In the genomic region with DNA sequence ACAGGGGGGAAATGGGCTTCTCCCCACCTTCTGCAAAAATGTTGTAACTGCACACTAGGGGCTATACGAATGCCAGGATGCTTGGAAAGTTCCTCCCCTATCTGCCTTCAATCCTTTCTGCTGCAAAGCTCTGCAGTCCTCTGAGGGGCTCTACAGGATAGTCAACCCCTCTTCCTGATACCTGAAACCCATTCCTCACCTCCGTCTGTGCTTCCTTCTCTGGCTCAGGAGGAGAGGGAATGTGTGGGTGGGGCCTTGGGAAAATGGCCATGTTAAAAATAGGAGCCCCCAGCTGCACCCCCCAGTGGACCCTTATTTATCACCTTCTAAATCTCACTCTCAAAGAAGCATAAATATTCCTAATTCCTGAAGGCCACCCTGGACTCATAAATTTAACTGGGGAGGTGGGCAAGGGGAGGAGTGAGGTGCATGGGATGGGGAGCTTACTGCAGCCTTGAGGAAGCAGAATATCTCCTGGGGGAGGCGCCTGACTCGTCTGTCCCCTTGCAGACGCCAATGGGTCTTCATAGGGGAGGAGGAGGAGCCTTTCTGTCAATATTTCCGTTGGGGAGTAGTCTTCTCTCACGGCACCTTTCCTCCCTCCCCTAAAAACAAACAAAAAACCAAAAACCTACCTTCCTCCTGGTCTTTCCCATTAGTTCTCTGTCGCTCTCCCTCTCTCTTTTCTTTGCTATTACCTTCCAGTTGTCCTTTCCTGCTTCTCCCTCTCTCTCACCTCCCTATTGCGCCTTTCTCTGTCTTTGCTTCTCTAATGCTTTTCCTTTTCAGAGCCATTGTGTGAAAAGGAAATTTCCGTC, we compare ENCODE assay signal across 8 cellular contexts. TPM values are rescaled to one million over a fixed set of nuclear protein-coding genes. Genes with fewer than 3 reads are reported as not detected.
DNase-seq lines count a peak whose midpoint lies in the region; ATAC-seq and TF ChIP-seq lines count a peak whose summit lies in the region.

No MANE protein-coding gene starts in this region.

- TF ChIP-seq CTCF in fibroblast of the aortic adventitia (IDR thresholded peaks at IDR 0.05; ENCODE audit: insufficient read depth, low read length) (no peak), spleen (IDR thresholded peaks at IDR 0.05 in 8 of 11, conservative IDR thresholded peaks at IDR 0.05 in 3 of 11) (no peak)

- WGBS in spleen, 5 donors, result 19 to 31% (median 20%) methylated on average over 10 of the region's 10 CpGs

- H3K27me3 ChIP-seq in spleen (replicated peaks in 1 of 7), result no peaks in the 10 kb centered on the region

- H3K4me3 ChIP-seq in fibroblast of the aortic adventitia (ENCODE audit: low read depth, low read length) (peak overlapping the region; percentile 76), spleen (peak overlapping the region; percentile 50 to 74 (median 60))

- peaks cover 7 to 56% (median 27%) of the 10 kb centered on the region in 6 donors for H3K4me1 ChIP-seq in spleen

- H3K9me3 ChIP-seq in spleen, result no peaks in the 10 kb centered on the region

- TF ChIP-seq POLR2A in spleen (IDR thresholded peaks at IDR 0.05), result no peak

- H3K4me3 Mint-ChIP-seq in activated CD8-positive, alpha-beta T cell treated with anti-CD3 and anti-CD28 coated beads, Interleukin-2, amount 10 ng/mL, durations not matched to agents 7 days and 5 days, result no peak overlapping the region

- no peaks in the 10 kb centered on the region for H3K36me3 Mint-ChIP-seq in activated CD8-positive, alpha-beta T cell treated with anti-CD3 and anti-CD28 coated beads, Interleukin-2, amount 10 ng/mL, durations not matched to agents 7 days and 5 days (ENCODE audit: low read depth)

- H3K27ac ChIP-seq in spleen, result peak overlapping the region; percentile 66 to 89 (median 86)

- DNase-seq in NCI-H2107 treated with DMSO at 0.1 percent for 48 hours (lab: John Stamatoyannopoulos, UW; ENCODE audit: unreplicated experiment) (peak; percentile 63), NCI-H2107 (lab: John Stamatoyannopoulos, UW) (no peak), NCI-H146 treated with DMSO at 0.1 percent for 48 hours (lab: John Stamatoyannopoulos, UW; ENCODE audit: unreplicated experiment) (peak; percentile 72), fibroblast of the aortic adventitia (ENCODE audit: low read depth) (no peak), spleen (no peak)
- DNase-seq in activated CD8-positive, alpha-beta T cell treated with anti-CD3 and anti-CD28 coated beads, Interleukin-2, amount 10 ng/mL, durations not matched to agents 7 days and 5 days, result peak; percentile 77

- H3K27me3 Mint-ChIP-seq in activated CD8-positive, alpha-beta T cell treated with anti-CD3 and anti-CD28 coated beads, Interleukin-2, amount 10 ng/mL, durations not matched to agents 7 days and 5 days (ENCODE audit: low read depth), result no peaks in the 10 kb centered on the region

- CTCF ChIA-PET in activated CD8-positive, alpha-beta T cell treated with anti-CD3 and anti-CD28 coated beads, Interleukin-2, amount 10 ng/mL, durations not matched to agents 7 days and 5 days (lab: Charles Lee), result interaction anchor here (1.1 to 6.4 kb wide), 12 partner anchors 10 to 143 kb away, joined by 3 to 96 read pairs (median 14); a partner anchor contains a TSS

- ATAC-seq in activated CD8-positive, alpha-beta T cell treated with anti-CD3 and anti-CD28 coated beads, Interleukin-2, amount 10 ng/mL, durations not matched to agents 7 days and 5 days, result peak; percentile 53
- ATAC-seq in HG03457 (IDR thresholded peaks at IDR 0.05; ENCODE audit: unreplicated experiment), result no peak
- ATAC-seq in GM18909 (IDR thresholded peaks at IDR 0.05; ENCODE audit: poor library complexity, unreplicated experiment), result no peak

- peaks cover 0 to 21% (median 0%) of the 10 kb centered on the region in 6 donors for H3K36me3 ChIP-seq in spleen

- peaks cover 19% of the 10 kb centered on the region for H3K4me1 Mint-ChIP-seq in activated CD8-positive, alpha-beta T cell treated with anti-CD3 and anti-CD28 coated beads, Interleukin-2, amount 10 ng/mL, durations not matched to agents 7 days and 5 days (ENCODE audit: low read depth)

- no peak overlapping the region for H3K27ac Mint-ChIP-seq in activated CD8-positive, alpha-beta T cell treated with anti-CD3 and anti-CD28 coated beads, Interleukin-2, amount 10 ng/mL, durations not matched to agents 7 days and 5 days

- no peaks in the 10 kb centered on the region for H3K9me3 Mint-ChIP-seq in activated CD8-positive, alpha-beta T cell treated with anti-CD3 and anti-CD28 coated beads, Interleukin-2, amount 10 ng/mL, durations not matched to agents 7 days and 5 days (ENCODE audit: insufficient read depth)

- POLR2A ChIA-PET in activated CD8-positive, alpha-beta T cell treated with anti-CD3 and anti-CD28 coated beads, Interleukin-2, amount 10 ng/mL, durations not matched to agents 7 days and 5 days (lab: Charles Lee), result interaction anchor here (0.7 to 4.3 kb wide), 9 partner anchors 17 to 99 kb away, joined by 3 to 40 read pairs (median 5); a partner anchor contains a TSS

- intact Hi-C loops in spleen (cut with DNase I; ENCODE audit: low total_unique reads), result no loop called here

RNA-seq across cellular contexts. Expression of a gene that starts 6.3 kb away (rescaled TPM):
- under 1 TPM; 0.32 to 0.57 TPM for total RNA-seq in activated CD8-positive, alpha-beta T cell treated with anti-CD3 and anti-CD28 coated beads, Interleukin-2, amount 10 ng/mL, durations not matched to agents 7 days and 5 days
- total RNA-seq in fibroblast of the aortic adventitia (ENCODE audit: low replicate concordance) (not detected in 2 replicates), spleen (10 to 100 TPM in 1 of 7 donors, 1 to 10 TPM in 5, under 1 TPM in 1; 0.97 to 12.5 (median 2.9) TPM)
- under 1 TPM; 0.35 to 0.47 (median 0.39) TPM for polyA plus RNA-seq in spleen

RNA-seq across cellular contexts. Expression of a gene that starts 26.5 kb away (rescaled TPM):
- total RNA-seq in activated CD8-positive, alpha-beta T cell treated with anti-CD3 and anti-CD28 coated beads, Interleukin-2, amount 10 ng/mL, durations not matched to agents 7 days and 5 days, result under 1 TPM; 0.55 to 0.74 TPM
- total RNA-seq in fibroblast of the aortic adventitia (ENCODE audit: low replicate concordance), result 0.99 and 1.6 TPM in 2 replicates
- 10 to 100 TPM; 19.9 to 40.3 (median 27.2) TPM for total RNA-seq in spleen
- 10 to 100 TPM in 2 of 3 donors, 1 to 10 TPM in 1; 7.4 to 12.5 (median 12.4) TPM for polyA plus RNA-seq in spleen

RNA-seq across cellular contexts. Expression of a gene that starts 33.1 kb away (rescaled TPM):
- total RNA-seq in activated CD8-positive, alpha-beta T cell treated with anti-CD3 and anti-CD28 coated beads, Interleukin-2, amount 10 ng/mL, durations not matched to agents 7 days and 5 days, result 100 to 1,000 TPM; 105 to 112 TPM
- total RNA-seq in fibroblast of the aortic adventitia (ENCODE audit: low replicate concordance) (59.7 and 139 TPM in 2 replicates), spleen (10 to 100 TPM; 59.3 to 99.1 (median 92.8) TPM)
- polyA plus RNA-seq in spleen, result 10 to 100 TPM; 55.4 to 80.2 (median 76.4) TPM

RNA-seq across cellular contexts. Expression of a gene that starts 57.2 kb away (rescaled TPM):
- total RNA-seq in activated CD8-positive, alpha-beta T cell treated with anti-CD3 and anti-CD28 coated beads, Interleukin-2, amount 10 ng/mL, durations not matched to agents 7 days and 5 days, result not detected
- total RNA-seq in fibroblast of the aortic adventitia (ENCODE audit: low replicate concordance), result 1.2 TPM in 1 of 2 replicates, not detected in the other
- total RNA-seq in spleen, result 10 to 100 TPM; 14.1 to 93.7 (median 45.0) TPM
- 10 to 100 TPM in 2 of 3 donors, 1 to 10 TPM in 1; 2.4 to 17.5 (median 14.7) TPM for polyA plus RNA-seq in spleen

Comparison
In these comparisons a context has a peak if more than half of its experiments do, and no peak if none do; other contexts are left out.
1. DNase-seq: peak in NCI-H2107 treated with DMSO at 0.1 percent for 48 hours (single experiment), NCI-H146 treated with DMSO at 0.1 percent for 48 hours (single experiment) and activated CD8-positive, alpha-beta T cell treated with anti-CD3 and anti-CD28 coated beads, Interleukin-2, amount 10 ng/mL, durations not matched to agents 7 days and 5 days (single experiment); none in NCI-H2107 (single experiment), fibroblast of the aortic adventitia (single experiment) and spleen (single experiment).